ENCODE assay signal across 8 cellular contexts in genomic region chr1:31937300-31938183, GRCh38. TPM values are rescaled to one million over a fixed set of nuclear protein-coding genes. Genes with fewer than 3 reads are reported as not detected.
DNase-seq lines count a peak whose midpoint lies in the region; ATAC-seq, FAIRE-seq and TF ChIP-seq lines count a peak whose summit lies in the region.

No MANE protein-coding gene starts in this region.

- H3K27me3 ChIP-seq in Panc1 (ENCODE audit: control insufficient read depth, insufficient read depth, low read length): no peaks in the 10 kb centered on the region
- H3K27me3 ChIP-seq in neuronal stem cell (ENCODE audit: control insufficient read depth in 3 of 3, insufficient read depth in 3 of 3, low read depth in 1 of 3, low read length in 3 of 3): no peaks in the 10 kb centered on the region
- H3K27me3 ChIP-seq in suprapubic skin: no peaks in the 10 kb centered on the region

- peak overlapping the region; percentile 92 for H3K14ac ChIP-seq in neuronal stem cell (ENCODE audit: low read length)

- DNase-seq in NCI-H2081 (lab: John Stamatoyannopoulos, UW) (peak; percentile 70 to 78), NCI-H2081 treated with DMSO at 0.1 percent for 48 hours (lab: John Stamatoyannopoulos, UW) (no peak), Panc1 (ENCODE audit: low read depth, low spot score) (no peak), activated gamma-delta T cell treated with Interleukin-2 at 50 U/mL for 16 hours (peak; percentile 80), frontal cortex (ENCODE audit: low spot score in 2 of 2) (peak; percentile 83 to 87), neuronal stem cell (ENCODE audit: low spot score) (no peak), suprapubic skin (ENCODE audit: low spot score in 2 of 2) (peak; percentile 89 to 90)

- no peak for TF ChIP-seq POLR2A in suprapubic skin (IDR thresholded peaks at IDR 0.05)

- no peak overlapping the region for H4K8ac ChIP-seq in neuronal stem cell (ENCODE audit: low read depth, low read length)

- no peak for FAIRE-seq in frontal cortex (lab: Jason Lieb, UNC)

- no TSS peak for BruUV-seq in Panc1 (replicated peaks; lab: Mats Ljungman, UMichigan)

- peak overlapping the region; percentile 98 for H3K18ac ChIP-seq in neuronal stem cell (ENCODE audit: low read length)

- in situ Hi-C loops in Panc1 (cut with HindIII; ENCODE audit: low pct_unique_long_range_greater_than_20kb, low sequenced_read_pairs): no loop called here

- no peak overlapping the region for H3K4ac ChIP-seq in neuronal stem cell (ENCODE audit: low read length)

- peak overlapping the region; percentile 97 for H2AK5ac ChIP-seq in neuronal stem cell (ENCODE audit: low read depth, low read length)

- intact Hi-C loops in Panc1 (cut with micrococcal nuclease; ENCODE audit: unreplicated experiment): no loop called here

- no peak overlapping the region for H4K91ac ChIP-seq in neuronal stem cell (ENCODE audit: low read depth, low read length, poor library complexity)

- H3K36me3 ChIP-seq in Panc1 (ENCODE audit: control insufficient read depth, insufficient read depth, low read length) (no peaks in the 10 kb centered on the region; the same call in 1 of the 2 replicates), neuronal stem cell (replicated peaks in 1 of 2; ENCODE audit: control insufficient read depth in 2 of 2, insufficient read depth in 2 of 2, low read length in 2 of 2) (no peaks in the 10 kb centered on the region), suprapubic skin (no peaks in the 10 kb centered on the region)

- TF ChIP-seq CTCF in Panc1 (IDR thresholded peaks at IDR 0.05): no peak
- no peak for TF ChIP-seq CTCF in suprapubic skin (IDR thresholded peaks at IDR 0.05)

- peak overlapping the region; percentile 81 for H2AFZ ChIP-seq in neuronal stem cell (ENCODE audit: low read length)

- H3K27ac ChIP-seq in Panc1 (ENCODE audit: low read length): peak overlapping the region; percentile 90
- peak overlapping the region; percentile 82 for H3K27ac ChIP-seq in neuronal stem cell (replicated peaks; ENCODE audit: low read length)
- H3K27ac ChIP-seq in suprapubic skin: peak overlapping the region; percentile 97

- TF ChIP-seq EP300 in suprapubic skin (IDR thresholded peaks at IDR 0.05): no peak

- H2BK120ac ChIP-seq in neuronal stem cell (ENCODE audit: low read depth, low read length): no peak overlapping the region

- H2BK15ac ChIP-seq in neuronal stem cell (ENCODE audit: low read length): no peak overlapping the region

- peaks cover 5% of the 10 kb centered on the region for H3K79me1 ChIP-seq in neuronal stem cell (ENCODE audit: low read depth, low read length)

- WGBS in neuronal stem cell (ENCODE audit: extremely low coverage in 2 of 2, insufficient read length in 2 of 2, insufficient replicate concordance in 1 of 2), 2 donors: 100% methylated on average over 2 of the region's 78 CpGs; no CpG with 5 or more reads in 1 of the 2 donors
- under 1% methylated on average over 32 of the region's 78 CpGs for WGBS in suprapubic skin

- CTCF ChIA-PET in Panc1 (lab: Charles Lee): interaction anchor here (1.1 to 3.1 kb wide), 3 partner anchors 18 to 28 kb away, joined by 4 to 27 read pairs (median 5); no protein-coding TSS in a partner anchor

- H3K23ac ChIP-seq in neuronal stem cell (ENCODE audit: low read depth, low read length, poor library complexity): peak overlapping the region; percentile 100

- POLR2A ChIA-PET in Panc1 (lab: Charles Lee): interaction anchor here (0.6 to 0.7 kb wide), 2 partner anchors 31 to 293 kb away, joined by 3 read pairs; partner anchors contain the start of gene PEF1

- peak overlapping the region; percentile 54 for H2BK5ac ChIP-seq in neuronal stem cell (ENCODE audit: low read length)

- no peak overlapping the region for H2BK12ac ChIP-seq in neuronal stem cell (ENCODE audit: low read length)

- ATAC-seq in HG02852 (IDR thresholded peaks at IDR 0.05; ENCODE audit: unreplicated experiment) (peak; percentile 28), Panc1 (peak; percentile 17)

- H3K4me1 ChIP-seq in Panc1 (ENCODE audit: control insufficient read depth, insufficient read depth, low read length) (peaks cover 56% of the 10 kb centered on the region), neuronal stem cell (ENCODE audit: control insufficient read depth in 2 of 2, insufficient read depth in 1 of 2, low read depth in 1 of 2, low read length in 2 of 2) (peaks cover 14 to 27% of the 10 kb centered on the region in 2 donors), suprapubic skin (peaks cover 69% of the 10 kb centered on the region)

- H3K9ac ChIP-seq in neuronal stem cell (ENCODE audit: low read depth, low read length, poor library complexity): peak overlapping the region; percentile 100

- H3K4me2 ChIP-seq in neuronal stem cell (ENCODE audit: insufficient read depth, low read length, poor library complexity, severe bottlenecking): peak overlapping the region; percentile 68

- H3K4me3 ChIP-seq in Panc1 (ENCODE audit: low read depth in 2 of 2, low read length in 2 of 2): peak overlapping the region; percentile 62 to 75
- H3K4me3 ChIP-seq in neuronal stem cell (ENCODE audit: low read length in 2 of 2): peak overlapping the region; percentile 78 to 100
- H3K4me3 ChIP-seq in suprapubic skin: peak overlapping the region; percentile 82

- H3K9me3 ChIP-seq in Panc1 (ENCODE audit: control insufficient read depth, insufficient read depth, low read depth, low read length) (no peaks in the 10 kb centered on the region), neuronal stem cell (replicated peaks in 1 of 2; ENCODE audit: control insufficient read depth in 2 of 2, insufficient read depth in 1 of 2, low read depth in 1 of 2, low read length in 2 of 2) (no peaks in the 10 kb centered on the region), suprapubic skin (no peaks in the 10 kb centered on the region)

RNA-seq across cellular contexts. Expression of gene PTP4A2, which starts 0.6 kb away (rescaled TPM):
- total RNA-seq in Panc1 (2021; ENCODE audit: unreplicated experiment) (559 TPM), frontal cortex (455 TPM), suprapubic skin (100 to 1,000 TPM in 3 of 4 donors, 10 to 100 TPM in 1; 97.2 to 147 (median 121) TPM)
- 217 TPM for polyA plus RNA-seq in Panc1 (2012; ENCODE audit: insufficient read length)
- polyA plus RNA-seq in neuronal stem cell (2013, experiment 1 of 2): 306 TPM
- 334 TPM for polyA plus RNA-seq in neuronal stem cell (2013, experiment 2 of 2)

Comparison
In these comparisons a context has a peak if more than half of its experiments do, and no peak if none do; other contexts are left out.
1. DNase-seq: peak in NCI-H2081 (2 of 2), activated gamma-delta T cell treated with Interleukin-2 at 50 U/mL for 16 hours (single experiment), frontal cortex (2 of 2) and suprapubic skin (2 of 2); none in NCI-H2081 treated with DMSO at 0.1 percent for 48 hours (single experiment), Panc1 (single experiment) and neuronal stem cell (single experiment).
2. Peak in every context shown above with its lines, with median percentiles within 50 percentile points of each other: H3K27ac ChIP-seq and H3K4me3 ChIP-seq.